In the genomic region with DNA sequence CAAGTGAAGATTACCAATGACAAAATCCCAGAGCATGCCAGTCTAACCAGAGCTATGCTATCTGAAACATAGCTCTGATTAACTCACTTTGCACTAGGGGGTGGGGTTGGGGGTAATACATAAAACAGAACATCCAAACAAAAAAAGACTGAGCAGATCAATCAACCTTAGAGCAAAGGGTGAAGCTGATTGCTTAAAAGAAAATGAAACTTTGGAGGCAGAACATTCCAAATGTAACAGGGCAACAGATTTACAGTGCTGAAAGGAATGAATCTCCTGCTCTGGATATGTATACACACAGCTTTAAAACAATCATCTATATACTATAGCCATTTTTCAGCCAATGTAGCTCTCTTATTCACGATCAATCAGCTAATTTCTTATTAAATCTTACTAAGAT, we compare ENCODE assay signal across 15 cellular contexts. TPM values are rescaled to one million over a fixed set of nuclear protein-coding genes. Genes with fewer than 3 reads are reported as not detected.
DNase-seq lines count a peak whose midpoint lies in the region; FAIRE-seq and TF ChIP-seq lines count a peak whose summit lies in the region.
"Had no signal": no experiment of that assay in that cellular context is flagged by ENCODE, and none has a peak within 500 bp of the region (broad histone marks: within the 10 kb centered on the region; RNA-seq: fewer than 3 reads in every experiment).

No MANE protein-coding gene starts in this region.

- H3K9me3 Mint-ChIP-seq in activated naive CD4-positive, alpha-beta T cell treated with anti-CD3 and anti-CD28 coated beads, Interleukin-2, amount 50 U/mL, for 24 hours: no peaks in the 10 kb centered on the region
- peaks cover 7% of the 10 kb centered on the region for H3K9me3 Mint-ChIP-seq in activated naive CD8-positive, alpha-beta T cell treated with anti-CD3 and anti-CD28 coated beads for 36 hours
- no peaks in the 10 kb centered on the region for H3K9me3 Mint-ChIP-seq in type B pancreatic cell

- TF ChIP-seq RAD21 in liver (IDR thresholded peaks at IDR 0.05): peak in 1 of 2 donors; percentile 45

- H3K27me3 ChIP-seq in liver (ENCODE audit: control insufficient read depth in 4 of 4, insufficient read depth in 4 of 4, low read length in 3 of 4): no peaks in the 10 kb centered on the region

- peak overlapping the region; percentile 98 for H3K4me3 Mint-ChIP-seq in activated naive CD4-positive, alpha-beta T cell treated with anti-CD3 and anti-CD28 coated beads, Interleukin-2, amount 50 U/mL, for 24 hours
- peak overlapping the region; percentile 8 for H3K4me3 Mint-ChIP-seq in activated naive CD8-positive, alpha-beta T cell treated with anti-CD3 and anti-CD28 coated beads for 36 hours
- no peak overlapping the region for H3K4me3 Mint-ChIP-seq in type B pancreatic cell

- CTCF ChIA-PET in OCI-LY7 (lab: Charles Lee; ENCODE audit: unreplicated experiment): no interaction called here

- no peak for DNase-seq in activated naive CD4-positive, alpha-beta T cell (lab: John Stamatoyannopoulos, UW)
- DNase-seq in activated naive CD8-positive, alpha-beta T cell treated with anti-CD3 and anti-CD28 coated beads for 36 hours: no peak
- no peak for DNase-seq in type B pancreatic cell (ENCODE audit: extremely low spot score, unreplicated experiment)
- DNase-seq in OCI-LY7 (ENCODE audit: low spot score): no peak
- DNase-seq in HTR-8/SVneo (ENCODE audit: insufficient read length, low spot score): no peak
- DNase-seq in iPS-NIHi11 (ENCODE audit: low spot score): no peak
- DNase-seq: effector CD4-positive, alpha-beta T cell; hypothalamus; mesendoderm; stimulated activated CD4-positive, alpha-beta T cell treated with anti-CD3 and anti-CD28 coated beads, Interleukin-1b, Interleukin-23, amount 100 ng/mL, for 48 hours had no signal

- no peaks in the 10 kb centered on the region for H3K9me3 ChIP-seq in liver (ENCODE audit: control insufficient read depth in 4 of 4, low read length in 3 of 4)
- no peaks in the 10 kb centered on the region; the same call in 1 of the 2 replicates for H3K9me3 ChIP-seq in OCI-LY7 (ENCODE audit: low read length)

- H2AFZ ChIP-seq in OCI-LY7 (ENCODE audit: low read length): no peak overlapping the region
- H2AFZ ChIP-seq: parathyroid adenoma had no signal

- H3K27ac Mint-ChIP-seq in activated naive CD4-positive, alpha-beta T cell treated with anti-CD3 and anti-CD28 coated beads, Interleukin-2, amount 50 U/mL, for 24 hours: peak overlapping the region; percentile 90
- peak overlapping the region; percentile 50 for H3K27ac Mint-ChIP-seq in activated naive CD8-positive, alpha-beta T cell treated with anti-CD3 and anti-CD28 coated beads for 36 hours
- peak overlapping the region; percentile 16 for H3K27ac Mint-ChIP-seq in type B pancreatic cell

- H4K20me1 ChIP-seq in OCI-LY7 (ENCODE audit: insufficient read depth, low read length): no peaks in the 10 kb centered on the region; the same call in 1 of the 2 replicates

- H3K4me3 ChIP-seq in liver (ENCODE audit: low read depth in 1 of 3, low read length in 3 of 3): peak overlapping the region; percentile 41 to 62 (median 56)
- no peak overlapping the region for H3K4me3 ChIP-seq in OCI-LY7 (ENCODE audit: low read depth, low read length, poor library complexity, severe bottlenecking)

- BruUV-seq in OCI-LY7 (replicated peaks; lab: Mats Ljungman, UMichigan): no TSS peak

- POLR2A ChIA-PET in OCI-LY7 (lab: Charles Lee): interaction anchor here (0.6 to 0.9 kb wide), 3 partner anchors 13 to 277 kb away, joined by 3 to 6 read pairs (median 4); no protein-coding TSS in a partner anchor

- H3K9ac ChIP-seq in liver (ENCODE audit: low read depth in 1 of 2, low read length in 2 of 2): peak overlapping the region in 1 of 2 donors; percentile 3
- H3K9ac ChIP-seq: parathyroid adenoma had no signal

- no peak for TF ChIP-seq CTCF in liver (IDR thresholded peaks at IDR 0.05; ENCODE audit: low read depth, low read length, missing input control)
- no peak for TF ChIP-seq CTCF in type B pancreatic cell (conservative IDR thresholded peaks at IDR 0.05)
- no peak for TF ChIP-seq CTCF in OCI-LY7 (conservative IDR thresholded peaks at IDR 0.05; ENCODE audit: low read length)

- FAIRE-seq in HTR-8/SVneo (lab: Jason Lieb, UNC): no peak
- FAIRE-seq: GM19239 had no signal

- H3K27ac ChIP-seq in liver (ENCODE audit: low read depth in 1 of 2, low read length in 2 of 2) (peak overlapping the region; percentile 32 to 48), OCI-LY7 (ENCODE audit: low read depth, low read length, poor library complexity, severe bottlenecking) (no peak overlapping the region)
- H3K27ac ChIP-seq: HL-60, parathyroid adenoma had no signal

- peaks cover 23% of the 10 kb centered on the region for H3K36me3 Mint-ChIP-seq in activated naive CD4-positive, alpha-beta T cell treated with anti-CD3 and anti-CD28 coated beads, Interleukin-2, amount 50 U/mL, for 24 hours
- peaks cover 79% of the 10 kb centered on the region for H3K36me3 Mint-ChIP-seq in activated naive CD8-positive, alpha-beta T cell treated with anti-CD3 and anti-CD28 coated beads for 36 hours
- H3K36me3 Mint-ChIP-seq in type B pancreatic cell: peaks cover 18% of the 10 kb centered on the region

- peaks cover 79% of the 10 kb centered on the region for H3K4me1 Mint-ChIP-seq in activated naive CD4-positive, alpha-beta T cell treated with anti-CD3 and anti-CD28 coated beads, Interleukin-2, amount 50 U/mL, for 24 hours
- H3K4me1 Mint-ChIP-seq in activated naive CD8-positive, alpha-beta T cell treated with anti-CD3 and anti-CD28 coated beads for 36 hours: peaks cover 64% of the 10 kb centered on the region
- peaks cover 34% of the 10 kb centered on the region for H3K4me1 Mint-ChIP-seq in type B pancreatic cell (ENCODE audit: unreplicated experiment)

- no peaks in the 10 kb centered on the region for H3K9me2 ChIP-seq in OCI-LY7 (ENCODE audit: insufficient read depth, low read length)

- intact Hi-C loops in OCI-LY7 (cut with micrococcal nuclease; ENCODE audit: unreplicated experiment): no loop called here

- H3K4me1 ChIP-seq in liver (ENCODE audit: control insufficient read depth in 4 of 4, insufficient read depth in 4 of 4, low read length in 3 of 4) (peaks cover 9 to 66% (median 33%) of the 10 kb centered on the region in 4 donors), OCI-LY7 (ENCODE audit: insufficient read depth, low read length, poor library complexity, severe bottlenecking) (peaks cover 12% of the 10 kb centered on the region)

- H3K36me3 ChIP-seq in liver (ENCODE audit: control insufficient read depth in 4 of 4, insufficient read depth in 3 of 4, low read depth in 1 of 4, low read length in 3 of 4): peaks cover 0 to 7% (median 0%) of the 10 kb centered on the region in 4 donors
- H3K36me3 ChIP-seq in OCI-LY7 (ENCODE audit: insufficient read depth, low read length): 0 out of 2 replicates have a peak, but pooled peaks cover 5% of the 10 kb centered on the region

- no peaks in the 10 kb centered on the region for H3K27me3 Mint-ChIP-seq in activated naive CD4-positive, alpha-beta T cell treated with anti-CD3 and anti-CD28 coated beads, Interleukin-2, amount 50 U/mL, for 24 hours
- H3K27me3 Mint-ChIP-seq in activated naive CD8-positive, alpha-beta T cell treated with anti-CD3 and anti-CD28 coated beads for 36 hours: no peaks in the 10 kb centered on the region
- no peaks in the 10 kb centered on the region for H3K27me3 Mint-ChIP-seq in type B pancreatic cell

- 26% methylated on average over 1 of the region's 1 CpG for WGBS in liver

- H3K79me2 ChIP-seq in OCI-LY7 (ENCODE audit: insufficient read depth, low read depth, low read length): peaks cover 18% of the 10 kb centered on the region; the same call in 1 of the 2 replicates

- no peak overlapping the region for H3K4me2 ChIP-seq in OCI-LY7 (ENCODE audit: low read length)

TF ChIP-seq in liver, 16 proteins besides CTCF, POLR2A, EP300 and RAD21 (continues in another document):
- TF ChIP-seq, protein P1, sequence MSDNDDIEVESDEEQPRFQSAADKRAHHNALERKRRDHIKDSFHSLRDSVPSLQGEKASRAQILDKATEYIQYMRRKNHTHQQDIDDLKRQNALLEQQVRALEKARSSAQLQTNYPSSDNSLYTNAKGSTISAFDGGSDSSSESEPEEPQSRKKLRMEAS (IDR thresholded peaks at IDR 0.05): no peak
- TF ChIP-seq NR2F2 (IDR thresholded peaks at IDR 0.05): no peak
- no peak for TF ChIP-seq JUND (IDR thresholded peaks at IDR 0.05)
- TF ChIP-seq YY1 (IDR thresholded peaks at IDR 0.05): peak; percentile 45
- peak; percentile 58 for TF ChIP-seq SP1 (IDR thresholded peaks at IDR 0.05)
- TF ChIP-seq FOXA1 (IDR thresholded peaks at IDR 0.05): no peak
- no peak for TF ChIP-seq GABPA (IDR thresholded peaks at IDR 0.05 in 1 of 2, conservative IDR thresholded peaks at IDR 0.05 in 1 of 2)
- TF ChIP-seq RXRA (IDR thresholded peaks at IDR 0.05): peak; percentile 60 to 63
- TF ChIP-seq, protein P2, sequence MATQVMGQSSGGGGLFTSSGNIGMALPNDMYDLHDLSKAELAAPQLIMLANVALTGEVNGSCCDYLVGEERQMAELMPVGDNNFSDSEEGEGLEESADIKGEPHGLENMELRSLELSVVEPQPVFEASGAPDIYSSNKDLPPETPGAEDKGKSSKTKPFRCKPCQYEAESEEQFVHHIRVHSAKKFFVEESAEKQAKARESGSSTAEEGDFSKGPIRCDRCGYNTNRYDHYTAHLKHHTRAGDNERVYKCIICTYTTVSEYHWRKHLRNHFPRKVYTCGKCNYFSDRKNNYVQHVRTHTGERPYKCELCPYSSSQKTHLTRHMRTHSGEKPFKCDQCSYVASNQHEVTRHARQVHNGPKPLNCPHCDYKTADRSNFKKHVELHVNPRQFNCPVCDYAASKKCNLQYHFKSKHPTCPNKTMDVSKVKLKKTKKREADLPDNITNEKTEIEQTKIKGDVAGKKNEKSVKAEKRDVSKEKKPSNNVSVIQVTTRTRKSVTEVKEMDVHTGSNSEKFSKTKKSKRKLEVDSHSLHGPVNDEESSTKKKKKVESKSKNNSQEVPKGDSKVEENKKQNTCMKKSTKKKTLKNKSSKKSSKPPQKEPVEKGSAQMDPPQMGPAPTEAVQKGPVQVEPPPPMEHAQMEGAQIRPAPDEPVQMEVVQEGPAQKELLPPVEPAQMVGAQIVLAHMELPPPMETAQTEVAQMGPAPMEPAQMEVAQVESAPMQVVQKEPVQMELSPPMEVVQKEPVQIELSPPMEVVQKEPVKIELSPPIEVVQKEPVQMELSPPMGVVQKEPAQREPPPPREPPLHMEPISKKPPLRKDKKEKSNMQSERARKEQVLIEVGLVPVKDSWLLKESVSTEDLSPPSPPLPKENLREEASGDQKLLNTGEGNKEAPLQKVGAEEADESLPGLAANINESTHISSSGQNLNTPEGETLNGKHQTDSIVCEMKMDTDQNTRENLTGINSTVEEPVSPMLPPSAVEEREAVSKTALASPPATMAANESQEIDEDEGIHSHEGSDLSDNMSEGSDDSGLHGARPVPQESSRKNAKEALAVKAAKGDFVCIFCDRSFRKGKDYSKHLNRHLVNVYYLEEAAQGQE (IDR thresholded peaks at IDR 0.05): peak; percentile 13
- TF ChIP-seq TAF1 (conservative IDR thresholded peaks at IDR 0.05): peak; percentile 57

RNA-seq across cellular contexts. Expression of a gene that starts 4.9 kb away (rescaled TPM):
- 10 to 100 TPM; 47.1 to 58.0 TPM for total RNA-seq in activated naive CD8-positive, alpha-beta T cell treated with anti-CD3 and anti-CD28 coated beads for 36 hours
- total RNA-seq in liver (100 to 1,000 TPM; 135 to 438 TPM), type B pancreatic cell (ENCODE audit: low replicate concordance) (61.6 and 74.7 TPM in 2 replicates), OCI-LY7 (2022) (13.3 TPM in 2 replicates)
- polyA plus RNA-seq in liver: 10 to 100 TPM; 51.3 to 82.4 TPM
- 4.5 and 5.6 TPM in 2 replicates for total RNA-seq in OCI-LY7 (2014; rRNA removed; shearing (Covaris generic))

Comparison
In these comparisons a context has a peak if more than half of its experiments do, and no peak if none do; other contexts are left out.
1. H3K27ac Mint-ChIP-seq: peak in every context shown above with its lines; median percentile 90 in activated naive CD4-positive, alpha-beta T cell treated with anti-CD3 and anti-CD28 coated beads, Interleukin-2, amount 50 U/mL, for 24 hours; 50 in activated naive CD8-positive, alpha-beta T cell treated with anti-CD3 and anti-CD28 coated beads for 36 hours; 16 in type B pancreatic cell.